Comparison of ENCODE assay signal across 8 cellular contexts in the genomic region with DNA sequence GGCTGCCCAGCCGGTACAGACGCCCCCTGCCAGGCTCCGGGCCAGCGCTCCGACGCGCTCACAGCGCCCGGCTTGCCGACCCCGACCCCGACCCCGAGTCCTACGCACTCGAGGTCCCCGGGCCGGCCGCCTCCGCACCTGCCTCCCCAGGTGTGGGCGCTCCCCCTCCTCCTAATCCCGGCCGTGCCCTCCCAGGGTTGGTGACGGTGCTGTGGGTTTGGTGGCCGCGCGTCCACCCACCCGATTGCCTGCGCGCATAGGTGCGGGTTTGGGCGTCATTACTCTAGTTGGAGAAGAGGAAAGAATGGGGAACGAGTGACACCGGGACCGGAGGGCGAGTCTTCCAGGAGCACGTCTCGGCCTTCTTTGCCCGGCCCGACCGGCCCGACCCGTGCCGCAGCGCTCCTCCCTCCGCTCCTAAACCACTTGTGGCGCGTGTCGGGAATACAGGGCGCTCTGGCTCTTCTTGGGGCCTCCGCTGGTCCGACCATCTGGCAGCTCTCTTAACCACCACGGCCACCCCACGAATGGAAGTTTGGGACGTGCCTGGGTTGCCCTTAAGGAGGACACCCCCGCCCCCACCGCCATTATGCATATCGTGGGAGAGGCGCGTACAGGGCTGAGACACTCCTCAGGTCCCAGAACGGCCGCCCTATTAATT. TPM values are rescaled to one million over a fixed set of nuclear protein-coding genes. Genes with fewer than 3 reads are reported as not detected.
DNase-seq lines count a peak whose midpoint lies in the region; ATAC-seq and TF ChIP-seq lines count a peak whose summit lies in the region.

No MANE protein-coding gene starts in this region.

- H3K9me3 Mint-ChIP-seq in stimulated activated naive B cell treated with anti-CD40 and anti-IgM and Interleukin-4, amounts not matched to agents 10 μg/mL and 1 μg/mL and 100 μg/mL, for 72 hours, result no peaks in the 10 kb centered on the region
- H3K9me3 Mint-ChIP-seq in activated CD4-positive, alpha-beta memory T cell treated with anti-CD3 and anti-CD28 coated beads, Interleukin-2, amount 10 ng/mL, durations not matched to agents 7 days and 5 days, result no peaks in the 10 kb centered on the region

- CTCF ChIA-PET in activated CD4-positive, alpha-beta memory T cell treated with anti-CD3 and anti-CD28 coated beads, Interleukin-2, amount 10 ng/mL, durations not matched to agents 7 days and 5 days (lab: Charles Lee), result no interaction called here

- peak; percentile 8 for ATAC-seq in HG03135 (IDR thresholded peaks at IDR 0.05; ENCODE audit: unreplicated experiment)
- peak; percentile 46 to 56 for ATAC-seq in stimulated activated naive B cell treated with anti-CD40 and anti-IgM and Interleukin-4, amounts not matched to agents 10 μg/mL and 1 μg/mL and 100 μg/mL, for 72 hours (replicated peaks)

- H3K4me1 Mint-ChIP-seq in stimulated activated naive B cell treated with anti-CD40 and anti-IgM and Interleukin-4, amounts not matched to agents 10 μg/mL and 1 μg/mL and 100 μg/mL, for 72 hours, result peaks cover 23 to 61% of the 10 kb centered on the region in 2 donors
- no peaks in the 10 kb centered on the region for H3K4me1 Mint-ChIP-seq in activated CD4-positive, alpha-beta memory T cell treated with anti-CD3 and anti-CD28 coated beads, Interleukin-2, amount 10 ng/mL, durations not matched to agents 7 days and 5 days

- in situ Hi-C loops in T47D (cut with HindIII; ENCODE audit: low pct_unique_long_range_greater_than_20kb, low sequenced_read_pairs), result no loop called here

- peaks cover 0 to 9% of the 10 kb centered on the region in 2 donors for H3K27me3 Mint-ChIP-seq in stimulated activated naive B cell treated with anti-CD40 and anti-IgM and Interleukin-4, amounts not matched to agents 10 μg/mL and 1 μg/mL and 100 μg/mL, for 72 hours
- H3K27me3 Mint-ChIP-seq in activated CD4-positive, alpha-beta memory T cell treated with anti-CD3 and anti-CD28 coated beads, Interleukin-2, amount 10 ng/mL, durations not matched to agents 7 days and 5 days, result peaks cover 41% of the 10 kb centered on the region

- H3K36me3 Mint-ChIP-seq in stimulated activated naive B cell treated with anti-CD40 and anti-IgM and Interleukin-4, amounts not matched to agents 10 μg/mL and 1 μg/mL and 100 μg/mL, for 72 hours, result no peaks in the 10 kb centered on the region
- no peaks in the 10 kb centered on the region for H3K36me3 Mint-ChIP-seq in activated CD4-positive, alpha-beta memory T cell treated with anti-CD3 and anti-CD28 coated beads, Interleukin-2, amount 10 ng/mL, durations not matched to agents 7 days and 5 days (ENCODE audit: low read depth)

- no peaks in the 10 kb centered on the region for H3K27me3 ChIP-seq in kidney epithelial cell (ENCODE audit: control insufficient read depth, insufficient read depth, low read length)

- no peaks in the 10 kb centered on the region for H3K36me3 ChIP-seq in kidney epithelial cell (ENCODE audit: control insufficient read depth, insufficient read depth, low read length)

- peak overlapping the region; percentile 90 to 91 for H3K4me3 Mint-ChIP-seq in stimulated activated naive B cell treated with anti-CD40 and anti-IgM and Interleukin-4, amounts not matched to agents 10 μg/mL and 1 μg/mL and 100 μg/mL, for 72 hours
- H3K4me3 Mint-ChIP-seq in activated CD4-positive, alpha-beta memory T cell treated with anti-CD3 and anti-CD28 coated beads, Interleukin-2, amount 10 ng/mL, durations not matched to agents 7 days and 5 days, result no peak overlapping the region

- H3K27ac Mint-ChIP-seq in stimulated activated naive B cell treated with anti-CD40 and anti-IgM and Interleukin-4, amounts not matched to agents 10 μg/mL and 1 μg/mL and 100 μg/mL, for 72 hours, result peak overlapping the region; percentile 93
- no peak overlapping the region for H3K27ac Mint-ChIP-seq in activated CD4-positive, alpha-beta memory T cell treated with anti-CD3 and anti-CD28 coated beads, Interleukin-2, amount 10 ng/mL, durations not matched to agents 7 days and 5 days

- TF ChIP-seq CTCF in AG10803 (conservative IDR thresholded peaks at IDR 0.05; ENCODE audit: low read length) (no peak), kidney epithelial cell (IDR thresholded peaks at IDR 0.05; ENCODE audit: insufficient read depth, low read length, poor library complexity, severe bottlenecking) (no peak)

- peak overlapping the region; percentile 76 for H3K4me3 ChIP-seq in AG10803 (ENCODE audit: low read length)
- H3K4me3 ChIP-seq in kidney epithelial cell (ENCODE audit: low read depth, low read length), result peak overlapping the region; percentile 63

- POLR2A ChIA-PET in activated CD4-positive, alpha-beta memory T cell treated with anti-CD3 and anti-CD28 coated beads, Interleukin-2, amount 10 ng/mL, durations not matched to agents 7 days and 5 days (lab: Charles Lee), result no interaction called here

- no peak for DNase-seq in AG10803 (ENCODE audit: low read depth)
- DNase-seq in T47D (ENCODE audit: low read depth in 1 of 2, low spot score in 1 of 2), result peak; percentile 78 to 88
- no peak for DNase-seq in kidney epithelial cell (ENCODE audit: low read depth)
- no peak for DNase-seq in stimulated activated naive B cell treated with anti-CD40 and anti-IgM and Interleukin-4, amounts not matched to agents 10 μg/mL and 1 μg/mL and 100 μg/mL, for 72 hours
- no peak for DNase-seq in NCI-H2227 (lab: John Stamatoyannopoulos, UW; ENCODE audit: unreplicated experiment)
- DNase-seq in activated CD4-positive, alpha-beta memory T cell treated with anti-CD3 and anti-CD28 coated beads, Interleukin-2, amount 10 ng/mL, durations not matched to agents 7 days and 5 days, result no peak
- no peak for DNase-seq in inferior parietal cortex (ENCODE audit: extremely low spot score)

RNA-seq across cellular contexts. Expression of gene THRB, which starts 0.8 kb away (rescaled TPM):
- 2.0 and 3.1 TPM in 2 replicates for total RNA-seq in kidney epithelial cell
- not detected for total RNA-seq in activated CD4-positive, alpha-beta memory T cell treated with anti-CD3 and anti-CD28 coated beads, Interleukin-2, amount 10 ng/mL, durations not matched to agents 7 days and 5 days

Comparison
In these comparisons a context has a peak if more than half of its experiments do, and no peak if none do; other contexts are left out.
1. DNase-seq: peak in T47D (2 of 2); none in AG10803 (single experiment), kidney epithelial cell (single experiment), stimulated activated naive B cell treated with anti-CD40 and anti-IgM and Interleukin-4, amounts not matched to agents 10 μg/mL and 1 μg/mL and 100 μg/mL, for 72 hours (single experiment), NCI-H2227 (single experiment), activated CD4-positive, alpha-beta memory T cell treated with anti-CD3 and anti-CD28 coated beads, Interleukin-2, amount 10 ng/mL, durations not matched to agents 7 days and 5 days (single experiment) and inferior parietal cortex (single experiment).